ENCODE assay signal across 8 cellular contexts in genomic region chr17:36482611-36483504, GRCh38.
DNase-seq lines count a peak whose midpoint lies in the region; ATAC-seq lines count a peak whose summit lies in the region.

No MANE protein-coding gene starts in this region.

- no peak overlapping the region for H3K27ac ChIP-seq in epithelial cell of prostate

- ATAC-seq in HG02571 (IDR thresholded peaks at IDR 0.05; ENCODE audit: unreplicated experiment) = no peak

- DNase-seq in DMS114 treated with DMSO at 0.1 percent for 48 hours (lab: John Stamatoyannopoulos, UW; ENCODE audit: unreplicated experiment) (peak; percentile 64), HS-27A (ENCODE audit: low read depth) (peak; percentile 42), NOMO-1 treated with dmso at 0.1 percent for 144 hours (lab: John Stamatoyannopoulos, UW; ENCODE audit: unreplicated experiment) (peak; percentile 68), activated T-cell treated with anti-CD3 and anti-CD28 coated beads for 24 hours (ENCODE audit: low read depth) (peak; percentile 77), epithelial cell of prostate (ENCODE audit: low read depth, low spot score) (peak; percentile 18), middle frontal gyrus (ENCODE audit: extremely low spot score, low spot score) (peak; percentile 68)
- DNase-seq in stimulated activated CD8-positive, alpha-beta memory T cell treated with anti-CD3 and anti-CD28 coated beads, Interleukin-15, amount 100 ng/mL, for 1 hour (ENCODE audit: low read depth) = peak; percentile 45

Comparison
In these comparisons a context has a peak if more than half of its experiments do, and no peak if none do; other contexts are left out.
1. DNase-seq: peak in every context shown above with its lines; median percentile 77 in activated T-cell treated with anti-CD3 and anti-CD28 coated beads for 24 hours; 68 in NOMO-1 treated with dmso at 0.1 percent for 144 hours; 68 in middle frontal gyrus; 64 in DMS114 treated with DMSO at 0.1 percent for 48 hours; 45 in stimulated activated CD8-positive, alpha-beta memory T cell treated with anti-CD3 and anti-CD28 coated beads, Interleukin-15, amount 100 ng/mL, for 1 hour; 42 in HS-27A; 18 in epithelial cell of prostate.